In genomic region chr18:23498877-23499570, GRCh38 we compare ENCODE assay signal across 8 cellular contexts. TPM values are rescaled to one million over a fixed set of nuclear protein-coding genes. Genes with fewer than 3 reads are reported as not detected.
A peak's percentile ranks its signal among the peaks of the same experiment; 100 is the strongest.
DNase-seq lines count a peak whose midpoint lies in the region; ATAC-seq lines count a peak whose summit lies in the region.

No MANE protein-coding gene starts in this region.

- no peak overlapping the region for H3K4me3 ChIP-seq in H7 (ENCODE audit: insufficient read depth, low read depth, low read length)

- no peaks in the 10 kb centered on the region for H3K36me3 ChIP-seq in H7 (replicated peaks; ENCODE audit: control insufficient read depth, insufficient read depth, low read length)

- DNase-seq in DMS153 treated with DMSO at 0.1 percent for 48 hours (lab: John Stamatoyannopoulos, UW; ENCODE audit: unreplicated experiment) (peak; percentile 28), H7 (peak; percentile 75), NCI-H146 treated with DMSO at 0.1 percent for 48 hours (lab: John Stamatoyannopoulos, UW; ENCODE audit: unreplicated experiment) (peak; percentile 54), T-helper 9 cell (peak; percentile 55), astrocyte of the hippocampus (ENCODE audit: low read depth, low spot score) (peak; percentile 81), islet precursor cell (peak; percentile 83)
- DNase-seq in stimulated activated CD4-positive, alpha-beta T cell treated with anti-CD3 and anti-CD28 coated beads, Interleukin-1b, Interleukin-23, amount 100 ng/mL, for 24 hours (ENCODE audit: low read depth in 4 of 4, low spot score in 1 of 4) = peak; percentile 43 to 50 (median 46)

- peaks cover 6% of the 10 kb centered on the region; the same call in 1 of the 2 replicates for H3K27me3 ChIP-seq in H7 (ENCODE audit: control insufficient read depth, insufficient read depth, low read length)

- no peak for ATAC-seq in HG02571 (IDR thresholded peaks at IDR 0.05; ENCODE audit: unreplicated experiment)

RNA-seq across cellular contexts. Expression of gene RMC1, which starts 4.3 kb away (rescaled TPM):
- total RNA-seq in H7 (2014; rRNA removed; shearing (Covaris generic)) = 13.0 and 15.1 TPM in 2 replicates

RNA-seq across cellular contexts. Expression of gene RIOK3, which starts 45.9 kb away (rescaled TPM):
- total RNA-seq in H7 (2014; rRNA removed; shearing (Covaris generic)) = 23.1 and 44.6 TPM in 2 replicates

Comparison
In these comparisons a context has a peak if more than half of its experiments do, and no peak if none do; other contexts are left out.
1. DNase-seq: peak in every context shown above with its lines; median percentile 83 in islet precursor cell; 81 in astrocyte of the hippocampus; 75 in H7; 55 in T-helper 9 cell; 54 in NCI-H146 treated with DMSO at 0.1 percent for 48 hours; 46 in stimulated activated CD4-positive, alpha-beta T cell treated with anti-CD3 and anti-CD28 coated beads, Interleukin-1b, Interleukin-23, amount 100 ng/mL, for 24 hours; 28 in DMS153 treated with DMSO at 0.1 percent for 48 hours.